Comparison of ENCODE assay signal across 8 cellular contexts in genomic region chr16:56281256-56281805, GRCh38.
DNase-seq lines count a peak whose midpoint lies in the region; ATAC-seq and TF ChIP-seq lines count a peak whose summit lies in the region.

No MANE protein-coding gene starts in this region.

- H3K27ac ChIP-seq in MM.1S (ENCODE audit: low read length) (no peak overlapping the region), colonic mucosa (no peak overlapping the region)

- H3K4me2 ChIP-seq in MM.1S (ENCODE audit: low read depth, low read length): no peak overlapping the region

- DNase-seq in AG09319 (ENCODE audit: extremely low read depth, low read depth) (no peak), H7 (peak; percentile 90), RPMI8226 (peak; percentile 24), iPS DF 4.7 (ENCODE audit: extremely low read depth, low spot score) (peak; percentile 99), MM.1S (no peak), colonic mucosa (no peak)

- no peaks in the 10 kb centered on the region for H4K20me1 ChIP-seq in MM.1S (ENCODE audit: insufficient read depth, low read length)

- TF ChIP-seq CTCF in AG09319 (IDR thresholded peaks at IDR 0.05; ENCODE audit: low read depth, low read length): peak; percentile 39
- TF ChIP-seq CTCF in MM.1S (IDR thresholded peaks at IDR 0.05; ENCODE audit: low read length): no peak
- TF ChIP-seq CTCF in colonic mucosa (IDR thresholded peaks at IDR 0.05): no peak

- H3K27me3 ChIP-seq in H7 (ENCODE audit: control insufficient read depth, insufficient read depth, low read length): no peaks in the 10 kb centered on the region
- no peaks in the 10 kb centered on the region for H3K27me3 ChIP-seq in MM.1S (replicated peaks; ENCODE audit: insufficient read depth, low read length)
- H3K27me3 ChIP-seq in colonic mucosa: no peaks in the 10 kb centered on the region

- H3F3A ChIP-seq in MM.1S (ENCODE audit: insufficient read depth, low read length): no peaks in the 10 kb centered on the region

- H3K9me3 ChIP-seq in MM.1S (replicated peaks; ENCODE audit: insufficient read depth, low read length) (no peaks in the 10 kb centered on the region), colonic mucosa (no peaks in the 10 kb centered on the region)

- H3K9ac ChIP-seq in MM.1S (ENCODE audit: low read length) (no peak overlapping the region), colonic mucosa (ENCODE audit: low read depth in 2 of 2, low read length in 2 of 2) (no peak overlapping the region)

- H3K4me3 ChIP-seq in H7 (ENCODE audit: insufficient read depth, low read depth, low read length) (peak overlapping the region; percentile 18; the same call in 1 of the 2 replicates), MM.1S (ENCODE audit: low read length) (no peak overlapping the region), colonic mucosa (no peak overlapping the region)

- intact Hi-C loops in colonic mucosa (cut with DNase I): no loop called here

- H2AFZ ChIP-seq in MM.1S (ENCODE audit: low read length): no peak overlapping the region

- H3K4me1 ChIP-seq in MM.1S (ENCODE audit: low read length) (no peaks in the 10 kb centered on the region), colonic mucosa (no peaks in the 10 kb centered on the region)

- H3K79me2 ChIP-seq in MM.1S (ENCODE audit: low read length): no peaks in the 10 kb centered on the region

- ATAC-seq in HG03460 (IDR thresholded peaks at IDR 0.05; ENCODE audit: unreplicated experiment) (no peak), HG03095 (IDR thresholded peaks at IDR 0.05; ENCODE audit: unreplicated experiment) (no peak)

- H3K9me2 ChIP-seq in MM.1S (replicated peaks; ENCODE audit: insufficient read depth, low read length): no peaks in the 10 kb centered on the region

- no peaks in the 10 kb centered on the region for H3K36me3 ChIP-seq in H7 (replicated peaks; ENCODE audit: control insufficient read depth, insufficient read depth, low read length)
- no peaks in the 10 kb centered on the region for H3K36me3 ChIP-seq in MM.1S (replicated peaks; ENCODE audit: insufficient read depth, low read length)
- no peaks in the 10 kb centered on the region for H3K36me3 ChIP-seq in colonic mucosa

Comparison
In these comparisons a context has a peak if more than half of its experiments do, and no peak if none do; other contexts are left out.
1. DNase-seq: peak in H7 (single experiment), RPMI8226 (single experiment) and iPS DF 4.7 (single experiment); none in AG09319 (single experiment), MM.1S (single experiment) and colonic mucosa (single experiment).